27 cellular contexts compared by ENCODE assay signal in the genomic region with DNA sequence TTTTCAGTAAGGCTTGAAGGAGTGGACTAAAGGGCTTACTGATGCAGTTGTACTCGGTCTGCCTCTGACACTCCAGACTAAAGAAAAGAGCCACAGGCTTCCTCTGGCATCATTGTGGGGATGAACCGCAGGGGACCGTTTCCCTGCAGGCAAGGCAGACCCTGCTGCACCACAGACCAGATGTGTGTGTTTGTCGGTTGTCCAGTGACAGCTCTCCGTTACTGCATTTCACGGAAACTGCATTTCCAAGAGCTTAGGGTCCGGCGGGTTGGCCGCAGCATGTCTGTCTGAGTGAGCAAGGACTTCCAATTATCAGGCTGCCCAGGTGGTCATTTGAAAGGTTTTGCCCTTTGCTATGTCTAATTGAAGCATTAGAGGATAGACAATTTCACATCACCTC.
DNase-seq lines count a peak whose midpoint lies in the region; ATAC-seq and TF ChIP-seq lines count a peak whose summit lies in the region.
"Had no signal": no experiment of that assay in that cellular context is flagged by ENCODE, and none has a peak within 500 bp of the region (broad histone marks: within the 10 kb centered on the region; RNA-seq: fewer than 3 reads in every experiment).

No MANE protein-coding gene starts in this region.

- H3K9me3 Mint-ChIP-seq in neural progenitor cell, result no peaks in the 10 kb centered on the region
- H3K9me3 Mint-ChIP-seq: activated naive CD4-positive, alpha-beta T cell treated with anti-CD3 and anti-CD28 coated beads, Interleukin-2, amount 50 U/mL, for 24 hours; activated T-helper 17 cell treated with anti-CD3 and anti-CD28 coated beads, Interleukin-2, amount 50 U/mL, for 72 hours; stimulated activated naive CD8-positive, alpha-beta T cell treated with anti-CD3 and anti-CD28 coated beads, Interleukin-15, Interleukin-2, amounts not matched to agents 100 ng/mL and 50 ng/mL, for 24 hours had no signal

- peaks cover 13% of the 10 kb centered on the region for H3F3A ChIP-seq in neural progenitor cell (ENCODE audit: low read depth)

- H3K4me2 ChIP-seq in BLaER1, result peak overlapping the region; percentile 91
- H3K4me2 ChIP-seq in neural progenitor cell, result peak overlapping the region; percentile 19

- ATAC-seq in T-helper 17 cell, result no peak
- ATAC-seq: activated T-helper 17 cell treated with anti-CD3 and anti-CD28 coated beads, Interleukin-2, amount 50 U/mL, for 72 hours; gastroesophageal sphincter; left colon had no signal

- no peak for TF ChIP-seq CTCF in neural progenitor cell (IDR thresholded peaks at IDR 0.05)

- peak; percentile 73 for DNase-seq in GDM1 (lab: John Stamatoyannopoulos, UW)
- no peak for DNase-seq in T-helper 17 cell
- DNase-seq in neural progenitor cell (ENCODE audit: low spot score), result peak; percentile 51
- DNase-seq in MG63, result no peak
- DNase-seq in NOMO-1 treated with dmso at 0.1 percent for 144 hours (lab: John Stamatoyannopoulos, UW; ENCODE audit: unreplicated experiment), result no peak
- no peak for DNase-seq in HAP-1 (ENCODE audit: low spot score in 2 of 2)
- no peak for DNase-seq in middle frontal gyrus (ENCODE audit: extremely low spot score, low spot score)
- DNase-seq: ACHN; activated CD4-positive, alpha-beta T cell treated with anti-CD3 and anti-CD28 coated beads, Interleukin-2, amount 50 U/mL, for 4 hours; aorta; Caco-2; dermis blood vessel endothelial cell; hippocampal formation; left colon; NCI-H1092; NCI-H2029; NCI-H226; NCI-H82; RPMI8226; trophoblast cell had no signal

- peak overlapping the region; percentile 76 for H3K27ac ChIP-seq in BLaER1
- no peak overlapping the region for H3K27ac ChIP-seq in neural progenitor cell
- H3K27ac ChIP-seq: cardiac muscle cell, gastroesophageal sphincter, HL-60 had no signal

- no peaks in the 10 kb centered on the region for H3K79me2 ChIP-seq in neural progenitor cell (ENCODE audit: low read depth)

- no peak overlapping the region for H2AFZ ChIP-seq in neural progenitor cell (replicated peaks)

- no peaks in the 10 kb centered on the region for H3K27me3 Mint-ChIP-seq in T-helper 17 cell
- no peaks in the 10 kb centered on the region for H3K27me3 Mint-ChIP-seq in neural progenitor cell (ENCODE audit: insufficient read depth, low read depth)
- H3K27me3 Mint-ChIP-seq: activated naive CD4-positive, alpha-beta T cell treated with anti-CD3 and anti-CD28 coated beads, Interleukin-2, amount 50 U/mL, for 24 hours; activated T-helper 17 cell treated with anti-CD3 and anti-CD28 coated beads, Interleukin-2, amount 50 U/mL, for 72 hours; stimulated activated naive CD8-positive, alpha-beta T cell treated with anti-CD3 and anti-CD28 coated beads, Interleukin-15, Interleukin-2, amounts not matched to agents 100 ng/mL and 50 ng/mL, for 24 hours had no signal

- peak overlapping the region; percentile 54 for H3K4me3 ChIP-seq in BLaER1
- no peak overlapping the region for H3K4me3 ChIP-seq in neural progenitor cell
- H3K4me3 ChIP-seq in MG63, result no peak overlapping the region
- no peak overlapping the region for H3K4me3 ChIP-seq in HAP-1
- H3K4me3 ChIP-seq: cardiac muscle cell, gastroesophageal sphincter had no signal

- peak overlapping the region; percentile 65 for H3K9ac ChIP-seq in BLaER1
- H3K9ac ChIP-seq in neural progenitor cell, result no peak overlapping the region

- in situ Hi-C loops in HAP-1 (cut with MboI; ENCODE audit: low sequenced_read_pairs), result loop anchor here (25.0 kb wide), 1 partner anchor 416 kb away; a partner anchor contains a TSS

- H3K36me3 ChIP-seq in BLaER1 (peaks cover 75% of the 10 kb centered on the region), neural progenitor cell (no peaks in the 10 kb centered on the region), MG63 (no peaks in the 10 kb centered on the region), HAP-1 (replicated peaks) (no peaks in the 10 kb centered on the region)
- H3K36me3 ChIP-seq: cardiac muscle cell had no signal

- H3K4me1 ChIP-seq in BLaER1, result peaks cover 72% of the 10 kb centered on the region
- H3K4me1 ChIP-seq in neural progenitor cell, result peaks cover 12% of the 10 kb centered on the region
- no peaks in the 10 kb centered on the region for H3K4me1 ChIP-seq in HAP-1
- H3K4me1 ChIP-seq: Caco-2 had no signal

- no peaks in the 10 kb centered on the region for H3K27me3 ChIP-seq in BLaER1
- no peaks in the 10 kb centered on the region for H3K27me3 ChIP-seq in neural progenitor cell
- H3K27me3 ChIP-seq in MG63, result no peaks in the 10 kb centered on the region; the same call in 1 of the 2 replicates
- no peaks in the 10 kb centered on the region for H3K27me3 ChIP-seq in HAP-1 (ENCODE audit: low read depth)
- H3K27me3 ChIP-seq: cardiac muscle cell, gastroesophageal sphincter had no signal

- H3K27ac Mint-ChIP-seq in T-helper 17 cell (peak overlapping the region; percentile 77), neural progenitor cell (no peak overlapping the region)
- H3K27ac Mint-ChIP-seq: activated naive CD4-positive, alpha-beta T cell treated with anti-CD3 and anti-CD28 coated beads, Interleukin-2, amount 50 U/mL, for 24 hours; activated T-helper 17 cell treated with anti-CD3 and anti-CD28 coated beads, Interleukin-2, amount 50 U/mL, for 72 hours; stimulated activated naive CD8-positive, alpha-beta T cell treated with anti-CD3 and anti-CD28 coated beads, Interleukin-15, Interleukin-2, amounts not matched to agents 100 ng/mL and 50 ng/mL, for 24 hours had no signal

- peaks cover 92% of the 10 kb centered on the region for H4K20me1 ChIP-seq in BLaER1
- H4K20me1 ChIP-seq in neural progenitor cell (ENCODE audit: low read depth), result peaks cover 5% of the 10 kb centered on the region

- H3K9me3 ChIP-seq in BLaER1 (peaks cover 26% of the 10 kb centered on the region), T-helper 17 cell (ENCODE audit: control insufficient read depth, low read length, poor library complexity, severe bottlenecking) (no peaks in the 10 kb centered on the region), neural progenitor cell (ENCODE audit: low read depth) (no peaks in the 10 kb centered on the region), MG63 (no peaks in the 10 kb centered on the region), HAP-1 (no peaks in the 10 kb centered on the region)
- H3K9me3 ChIP-seq: gastroesophageal sphincter had no signal

- no peak overlapping the region for H3K4me3 Mint-ChIP-seq in T-helper 17 cell
- H3K4me3 Mint-ChIP-seq in neural progenitor cell, result no peak overlapping the region
- H3K4me3 Mint-ChIP-seq: activated naive CD4-positive, alpha-beta T cell treated with anti-CD3 and anti-CD28 coated beads, Interleukin-2, amount 50 U/mL, for 24 hours; activated T-helper 17 cell treated with anti-CD3 and anti-CD28 coated beads, Interleukin-2, amount 50 U/mL, for 72 hours; stimulated activated naive CD8-positive, alpha-beta T cell treated with anti-CD3 and anti-CD28 coated beads, Interleukin-15, Interleukin-2, amounts not matched to agents 100 ng/mL and 50 ng/mL, for 24 hours had no signal

- H3K4me1 Mint-ChIP-seq in T-helper 17 cell, result peaks cover 7% of the 10 kb centered on the region
- peaks cover 38% of the 10 kb centered on the region for H3K4me1 Mint-ChIP-seq in neural progenitor cell
- H3K4me1 Mint-ChIP-seq: activated naive CD4-positive, alpha-beta T cell treated with anti-CD3 and anti-CD28 coated beads, Interleukin-2, amount 50 U/mL, for 24 hours had no signal

- H3K36me3 Mint-ChIP-seq in T-helper 17 cell (ENCODE audit: low read depth) (no peaks in the 10 kb centered on the region), neural progenitor cell (no peaks in the 10 kb centered on the region)
- H3K36me3 Mint-ChIP-seq: activated naive CD4-positive, alpha-beta T cell treated with anti-CD3 and anti-CD28 coated beads, Interleukin-2, amount 50 U/mL, for 24 hours had no signal

Comparison
In these comparisons a context has a peak if more than half of its experiments do, and no peak if none do; other contexts are left out.
1. DNase-seq: peak in GDM1 (single experiment) and neural progenitor cell (single experiment); none in T-helper 17 cell (0 of 3), MG63 (single experiment), NOMO-1 treated with dmso at 0.1 percent for 144 hours (single experiment), HAP-1 (0 of 2) and middle frontal gyrus (single experiment).